Comparison of ENCODE assay signal across 19 cellular contexts in genomic region chr2:200051621-200051945, GRCh38.
"Had no signal": no experiment of that assay in that cellular context is flagged by ENCODE, and none has a peak within 500 bp of the region (broad histone marks: within the 10 kb centered on the region; RNA-seq: fewer than 3 reads in every experiment).

No MANE protein-coding gene starts in this region.

- DNase-seq: activated CD4-positive, alpha-beta T cell treated with anti-CD3 and anti-CD28 coated beads for 1 hour; activated CD4-positive, alpha-beta T cell treated with anti-CD3 and anti-CD28 coated beads, Interleukin-2, amount 50 U/mL, for 48 hours; activated CD8-positive, alpha-beta memory T cell treated with anti-CD3 and anti-CD28 coated beads, Interleukin-2, amount 10 ng/mL, durations not matched to agents 7 days and 5 days; activated effector memory CD4-positive, alpha-beta T cell treated with anti-CD3 and anti-CD28 coated beads, Interleukin-2, amount 50 U/mL, for 16 hours; activated naive CD8-positive, alpha-beta T cell treated with anti-CD3 and anti-CD28 coated beads for 36 hours; activated T-cell treated with anti-CD3 and anti-CD28 coated beads, Interleukin-2, amount 50 U/mL, for 4 hours; aorta; central memory CD4-positive, alpha-beta T cell; effector CD4-positive, alpha-beta T cell; gastrocnemius medialis; heart right ventricle; kidney; spleen; stimulated activated CD4-positive, alpha-beta T cell treated with anti-CD3 and anti-CD28 coated beads, Interleukin-1b, Interleukin-23, amount 100 ng/mL, for 48 hours; substantia nigra had no signal

- H3K27ac ChIP-seq: coronary artery, gastrocnemius medialis, heart right ventricle, right atrium auricular region, spleen, transverse colon had no signal

- H3K27me3 ChIP-seq: gastrocnemius medialis, heart right ventricle, right atrium auricular region, transverse colon had no signal

- ATAC-seq: activated CD8-positive, alpha-beta memory T cell treated with anti-CD3 and anti-CD28 coated beads, Interleukin-2, amount 10 ng/mL, durations not matched to agents 7 days and 5 days; activated T-cell treated with anti-CD3 and anti-CD28 coated beads, Interleukin-2, amount 50 U/mL, for 4 hours; gastrocnemius medialis; heart right ventricle; stimulated activated memory B cell treated with anti-CD40 and anti-IgM and Interleukin-4, amounts not matched to agents 10 μg/mL and 1 μg/mL and 100 μg/mL, for 72 hours had no signal

- H3K36me3 ChIP-seq: gastrocnemius medialis, heart right ventricle, right atrium auricular region, spleen, transverse colon had no signal

- H3K4me3 ChIP-seq: coronary artery, gastrocnemius medialis, heart right ventricle, right atrium auricular region, spleen, transverse colon had no signal

- H3K9me3 ChIP-seq: gastrocnemius medialis, right atrium auricular region had no signal

- H3K4me1 ChIP-seq: gastrocnemius medialis, heart right ventricle, spleen had no signal
